ENCODE assay signal across 13 cellular contexts in the genomic region with DNA sequence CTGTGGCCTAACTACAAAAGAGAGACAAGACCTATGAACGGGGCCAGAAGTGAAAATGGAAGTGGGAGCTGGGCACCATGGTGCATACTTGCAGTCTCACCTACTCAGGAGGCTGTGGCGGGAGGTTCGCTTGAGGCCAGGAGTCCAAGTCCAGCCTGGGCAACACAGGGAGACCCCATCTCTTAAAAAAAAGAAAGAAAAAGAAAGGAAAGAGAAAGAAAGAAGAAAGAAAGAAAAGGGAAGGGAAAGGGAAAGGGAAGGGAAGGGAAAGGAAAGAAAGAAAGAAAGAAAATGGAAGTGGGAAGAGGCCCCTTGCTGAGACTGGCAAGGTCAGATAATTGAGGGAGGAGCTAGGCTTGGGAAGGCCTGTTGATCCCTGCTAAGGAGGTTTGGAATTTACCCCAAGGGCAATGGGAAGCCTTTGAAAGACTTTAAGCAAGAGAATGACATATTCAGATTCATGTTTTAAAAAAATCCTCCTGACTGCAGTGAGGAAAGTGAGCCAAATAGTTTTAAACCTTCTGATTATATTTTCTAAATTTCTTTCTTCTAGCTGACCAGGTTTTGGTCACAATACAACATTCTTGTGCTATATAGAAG. TPM values are rescaled to one million over a fixed set of nuclear protein-coding genes. Genes with fewer than 3 reads are reported as not detected.
A peak's percentile ranks its signal among the peaks of the same experiment; 100 is the strongest.
DNase-seq lines count a peak whose midpoint lies in the region; ATAC-seq and TF ChIP-seq lines count a peak whose summit lies in the region.
"Had no signal": no experiment of that assay in that cellular context is flagged by ENCODE, and none has a peak within 500 bp of the region (broad histone marks: within the 10 kb centered on the region; RNA-seq: fewer than 3 reads in every experiment).

No MANE protein-coding gene starts in this region.

- peaks cover 13% of the 10 kb centered on the region for H3K9me3 Mint-ChIP-seq in mesothelial cell of epicardium
- H3K9me3 Mint-ChIP-seq in CD14-positive monocyte: peaks cover 1 to 12% (median 7%) of the 10 kb centered on the region in 7 donors

- peaks cover 19% of the 10 kb centered on the region for H3K4me1 ChIP-seq in HUES64 (ENCODE audit: insufficient read depth, low read length)
- H3K4me1 ChIP-seq in adipocyte (ENCODE audit: control insufficient read depth, insufficient read depth, low read length): no peaks in the 10 kb centered on the region
- H3K4me1 ChIP-seq in gastroesophageal sphincter: no peaks in the 10 kb centered on the region
- H3K4me1 ChIP-seq: adrenal gland, BE2C, SJSA1, suprapubic skin had no signal

- WGBS in HUES64: 74% methylated on average over 2 of the region's 3 CpGs
- WGBS in gastroesophageal sphincter (ENCODE audit: low coverage in 1 of 2), 2 donors: 90% methylated on average over 3 of the region's 3 CpGs; no CpG with 5 or more reads in 1 of the 2 donors

- DNase-seq in COLO829 (ENCODE audit: low spot score) (peak; percentile 64), adipocyte (ENCODE audit: low read depth) (peak; percentile 66), mesothelial cell of epicardium (ENCODE audit: low spot score in 2 of 2, unreplicated experiment in 2 of 2) (no peak), brain microvascular endothelial cell (no peak), NCI-H187 treated with DMSO at 0.1 percent for 48 hours (lab: John Stamatoyannopoulos, UW) (no peak), CD14-positive monocyte (ENCODE audit: low spot score) (no peak)
- DNase-seq: BE2C, NCI-H2107 had no signal

- H3K27ac Mint-ChIP-seq in mesothelial cell of epicardium (peak overlapping the region; percentile 93), CD14-positive monocyte (no peak overlapping the region)

- H3K36me3 Mint-ChIP-seq in mesothelial cell of epicardium: peaks cover 38% of the 10 kb centered on the region
- peaks cover 28 to 30% of the 10 kb centered on the region in 2 donors for H3K36me3 Mint-ChIP-seq in CD14-positive monocyte

- in situ Hi-C loops in brain microvascular endothelial cell (cut with HindIII; ENCODE audit: low pct_ligation_motif_present, low sequenced_read_pairs): no loop called here

- ATAC-seq in gastroesophageal sphincter: no peak

- H3K27me3 Mint-ChIP-seq in mesothelial cell of epicardium (ENCODE audit: low read depth) (no peaks in the 10 kb centered on the region), CD14-positive monocyte (ENCODE audit: low read depth in 3 of 3) (no peaks in the 10 kb centered on the region)

- no peaks in the 10 kb centered on the region for H3K27me3 ChIP-seq in HUES64 (ENCODE audit: insufficient read depth, low read length)
- no peaks in the 10 kb centered on the region for H3K27me3 ChIP-seq in adipocyte (replicated peaks; ENCODE audit: control insufficient read depth, insufficient read depth, low read length)
- H3K27me3 ChIP-seq in gastroesophageal sphincter: no peaks in the 10 kb centered on the region
- no peaks in the 10 kb centered on the region for H3K27me3 ChIP-seq in brain microvascular endothelial cell (replicated peaks)
- H3K27me3 ChIP-seq: adrenal gland, BE2C, SJSA1, suprapubic skin had no signal

- H3K36me3 ChIP-seq in HUES64 (ENCODE audit: insufficient read depth, low read length): no peaks in the 10 kb centered on the region; the same call in 1 of the 2 replicates
- no peaks in the 10 kb centered on the region for H3K36me3 ChIP-seq in adipocyte (ENCODE audit: control insufficient read depth, insufficient read depth, low read length, severe bottlenecking)
- H3K36me3 ChIP-seq in gastroesophageal sphincter: peaks cover 0 to 58% of the 10 kb centered on the region in 2 donors
- no peaks in the 10 kb centered on the region for H3K36me3 ChIP-seq in brain microvascular endothelial cell (replicated peaks)
- H3K36me3 ChIP-seq: adrenal gland, BE2C, SJSA1 had no signal

- TF ChIP-seq CTCF in mesothelial cell of epicardium (IDR thresholded peaks at IDR 0.05; ENCODE audit: unreplicated experiment): no peak
- TF ChIP-seq CTCF in gastroesophageal sphincter (IDR thresholded peaks at IDR 0.05): no peak
- TF ChIP-seq CTCF in brain microvascular endothelial cell (IDR thresholded peaks at IDR 0.05; ENCODE audit: low read depth, low read length, missing control alignments): no peak
- no peak for TF ChIP-seq CTCF in CD14-positive monocyte (IDR thresholded peaks at IDR 0.05)

- H3K4me1 Mint-ChIP-seq in mesothelial cell of epicardium (peaks cover 19% of the 10 kb centered on the region), CD14-positive monocyte (no peaks in the 10 kb centered on the region)

- H3K9ac ChIP-seq in HUES64 (ENCODE audit: low read depth, low read length): no peak overlapping the region
- H3K9ac ChIP-seq in adipocyte (ENCODE audit: low read length): no peak overlapping the region

- H3K4me3 ChIP-seq in HUES64 (ENCODE audit: low read length) (no peak overlapping the region), adipocyte (ENCODE audit: low read length) (no peak overlapping the region), gastroesophageal sphincter (no peak overlapping the region), brain microvascular endothelial cell (ENCODE audit: low read depth, low read length) (no peak overlapping the region)
- H3K4me3 ChIP-seq: adrenal gland, SJSA1, suprapubic skin had no signal

- H3K9me3 ChIP-seq in HUES64 (ENCODE audit: insufficient read depth, low read depth, low read length) (peaks cover 3% of the 10 kb centered on the region; the same call in 1 of the 2 replicates), adipocyte (ENCODE audit: control insufficient read depth, low read length) (no peaks in the 10 kb centered on the region), gastroesophageal sphincter (no peaks in the 10 kb centered on the region)
- H3K9me3 ChIP-seq: adrenal gland, BE2C, SJSA1, suprapubic skin had no signal

- TF ChIP-seq EP300 in gastroesophageal sphincter (IDR thresholded peaks at IDR 0.05): no peak

- no peak for TF ChIP-seq POLR2A in gastroesophageal sphincter (IDR thresholded peaks at IDR 0.05)

- no peak overlapping the region for H3K4me3 Mint-ChIP-seq in mesothelial cell of epicardium
- H3K4me3 Mint-ChIP-seq in CD14-positive monocyte: no peak overlapping the region

- H3K27ac ChIP-seq in HUES64 (ENCODE audit: low read depth, low read length): peak overlapping the region; percentile 60; the same call in 1 of the 2 replicates
- no peak overlapping the region for H3K27ac ChIP-seq in gastroesophageal sphincter
- H3K27ac ChIP-seq in brain microvascular endothelial cell: no peak overlapping the region
- H3K27ac ChIP-seq: SJSA1, suprapubic skin had no signal

- intact Hi-C loops in CD14-positive monocyte (cut with micrococcal nuclease): no loop called here

RNA-seq across cellular contexts. Expression of gene HERC5, which starts 17.7 kb away (rescaled TPM):
- polyA plus RNA-seq in HUES64 (2013, experiment 1 of 2): 11.4 TPM
- 11.5 TPM for polyA plus RNA-seq in HUES64 (2013, experiment 2 of 2)
- total RNA-seq in mesothelial cell of epicardium: 6.3 to 7.0 TPM (median 6.6 TPM) in 3 replicates
- 1 to 10 TPM; 2.2 to 5.9 (median 3.9) TPM for total RNA-seq in gastroesophageal sphincter
- polyA plus RNA-seq in CD14-positive monocyte: 10 to 100 TPM in 1 of 2 donors, 1 to 10 TPM in 1; 8.1 to 10.4 TPM

Comparison
In these comparisons a context has a peak if more than half of its experiments do, and no peak if none do; other contexts are left out.
1. DNase-seq: peak in COLO829 (single experiment) and adipocyte (single experiment); none in mesothelial cell of epicardium (0 of 2), brain microvascular endothelial cell (single experiment), NCI-H187 treated with DMSO at 0.1 percent for 48 hours (single experiment) and CD14-positive monocyte (single experiment).